In genomic region chr1:77977989-77978292, GRCh38 we compare ENCODE assay signal across 8 cellular contexts. TPM values are rescaled to one million over a fixed set of nuclear protein-coding genes. Genes with fewer than 3 reads are reported as not detected.
A peak's percentile ranks its signal among the peaks of the same experiment; 100 is the strongest.
DNase-seq lines count a peak whose midpoint lies in the region; ATAC-seq and TF ChIP-seq lines count a peak whose summit lies in the region.

No MANE protein-coding gene starts in this region.

- peaks cover 43% of the 10 kb centered on the region for H4K20me1 ChIP-seq in SU-DHL-6 (ENCODE audit: low read depth, low read length)

- no peak overlapping the region for H2AFZ ChIP-seq in SU-DHL-6 (ENCODE audit: low read depth, low read length, severe bottlenecking)

- peak overlapping the region; percentile 93 for H3K27ac ChIP-seq in SU-DHL-6 (ENCODE audit: low read depth, low read length)
- peak overlapping the region; percentile 100 for H3K27ac ChIP-seq in iPS-18a (ENCODE audit: low read length)
- H3K27ac ChIP-seq in testis = peak overlapping the region; percentile 98 to 99

- intact Hi-C loops in testis (cut with DNase I; ENCODE audit: low total_unique reads) = no loop called here

- H3K79me2 ChIP-seq in SU-DHL-6 (ENCODE audit: insufficient read depth, low read length) = peaks cover 92% of the 10 kb centered on the region

- peaks cover 3% of the 10 kb centered on the region; the same call in 1 of the 2 replicates for H3F3A ChIP-seq in SU-DHL-6 (ENCODE audit: insufficient read depth)

- no peaks in the 10 kb centered on the region for H3K9me3 ChIP-seq in SU-DHL-6 (ENCODE audit: insufficient read depth, low read length)
- peaks cover 3% of the 10 kb centered on the region for H3K9me3 ChIP-seq in iPS-18a (ENCODE audit: control insufficient read depth, low read depth, low read length)
- H3K9me3 ChIP-seq in testis = no peaks in the 10 kb centered on the region

- no peaks in the 10 kb centered on the region for H3K9me2 ChIP-seq in SU-DHL-6 (replicated peaks; ENCODE audit: insufficient read depth, low read length)

- H3K36me3 ChIP-seq in SU-DHL-6 (ENCODE audit: low read length) (peaks cover 42% of the 10 kb centered on the region), iPS-18a (ENCODE audit: control insufficient read depth, low read depth, low read length) (peaks cover 13% of the 10 kb centered on the region), testis (ENCODE audit: low read depth, missing control alignments) (no peaks in the 10 kb centered on the region)

- H3K9ac ChIP-seq in SU-DHL-6 (ENCODE audit: low read length) (peak overlapping the region; percentile 95), iPS-18a (ENCODE audit: low read length) (peak overlapping the region; percentile 100)

- peaks cover 34% of the 10 kb centered on the region for H3K4me1 ChIP-seq in iPS-18a (ENCODE audit: control insufficient read depth, low read depth, low read length)
- peaks cover 23% of the 10 kb centered on the region for H3K4me1 ChIP-seq in testis

- TF ChIP-seq POLR2A in testis (IDR thresholded peaks at IDR 0.05) = no peak

- peak overlapping the region; percentile 73 for H3K4me2 ChIP-seq in SU-DHL-6 (ENCODE audit: low read depth, low read length, poor library complexity, severe bottlenecking)

- ATAC-seq in GM21528 (IDR thresholded peaks at IDR 0.05; ENCODE audit: low FRiP score, unreplicated experiment) = peak; percentile 0

- whole genome bisulfite sequencing in testis, 2 donors = 0% methylated on average over 5 of the region's 5 CpGs

- H3K4me3 ChIP-seq in SU-DHL-6 (ENCODE audit: insufficient read depth, low read length, poor library complexity, severe bottlenecking) (peak overlapping the region; percentile 87), iPS-18a (ENCODE audit: low read length) (peak overlapping the region; percentile 100), testis (peak overlapping the region; percentile 90 to 93)

- H3K27me3 ChIP-seq in SU-DHL-6 (ENCODE audit: low read length) = no peaks in the 10 kb centered on the region
- H3K27me3 ChIP-seq in iPS-18a (ENCODE audit: control insufficient read depth, insufficient read depth, low read length) = no peaks in the 10 kb centered on the region
- H3K27me3 ChIP-seq in testis = no peaks in the 10 kb centered on the region

- DNase-seq in testis (no peak), Ammon's horn (ENCODE audit: low spot score) (no peak), 8988T (no peak), cortex of kidney (lab: John Stamatoyannopoulos, UW) (no peak)
- DNase-seq in activated CD4-positive, alpha-beta T cell treated with anti-CD3 and anti-CD28 coated beads for 1 hour = no peak

- TF ChIP-seq CTCF in SU-DHL-6 (IDR thresholded peaks at IDR 0.05; ENCODE audit: insufficient read depth, low read length, poor library complexity, severe bottlenecking) (no peak), testis (IDR thresholded peaks at IDR 0.05) (no peak)

RNA-seq across cellular contexts. Expression of gene FUBP1, which starts 0.9 kb away (rescaled TPM):
- 100 to 1,000 TPM; 141 to 160 TPM for total RNA-seq in testis
- polyA plus RNA-seq in testis (ENCODE audit: insufficient read depth, low read depth, low replicate concordance) = 83.7 TPM

RNA-seq across cellular contexts. Expression of gene DNAJB4, which starts 26.8 kb away (rescaled TPM):
- 10 to 100 TPM; 21.1 to 24.7 TPM for total RNA-seq in testis
- 33.4 TPM for polyA plus RNA-seq in testis (ENCODE audit: insufficient read depth, low read depth, low replicate concordance)
